Comparison of ENCODE assay signal across 9 cellular contexts in the genomic region with DNA sequence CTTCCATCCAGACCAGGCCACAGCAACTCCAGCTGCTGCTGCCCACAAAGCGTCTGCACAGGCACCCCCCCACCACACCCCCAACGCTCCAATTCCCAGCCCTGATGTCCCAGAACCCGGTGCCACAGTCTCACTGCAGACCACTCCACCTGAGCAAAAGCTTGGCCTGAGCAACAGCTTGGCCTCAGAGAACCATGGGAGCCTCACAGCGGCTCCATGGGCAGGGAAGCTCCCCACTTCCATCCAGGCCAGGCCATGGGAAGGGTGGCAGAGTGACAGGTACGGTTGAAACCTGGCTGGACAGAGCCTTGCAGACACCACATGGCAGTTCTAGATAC. TPM values are rescaled to one million over a fixed set of nuclear protein-coding genes. Genes with fewer than 3 reads are reported as not detected.
DNase-seq lines count a peak whose midpoint lies in the region; ATAC-seq, FAIRE-seq and TF ChIP-seq lines count a peak whose summit lies in the region.
"Had no signal": no experiment of that assay in that cellular context is flagged by ENCODE, and none has a peak within 500 bp of the region (broad histone marks: within the 10 kb centered on the region; RNA-seq: fewer than 3 reads in every experiment).

No MANE protein-coding gene starts in this region.

- 0% methylated on average over 1 of the region's 5 CpGs for WGBS in HepG2 (ENCODE audit: low lambda C conversion rate)

- in situ Hi-C loops in HepG2 (cut with HindIII; ENCODE audit: extremely low pct_ligation_motif_present, low pct_unique_long_range_greater_than_20kb) (no loop called here), ACHN (cut with HindIII; ENCODE audit: low pct_ligation_motif_present, low pct_unique_long_range_greater_than_20kb, low sequenced_read_pairs) (no loop called here)

- H3K36me3 ChIP-seq in HepG2 (replicated peaks in 1 of 2; ENCODE audit: control insufficient read depth in 1 of 2, insufficient read depth in 2 of 2, low read length in 2 of 2) = peaks cover 8 to 9% of the 10 kb centered on the region in 2 experiments; a peak in 4 of 5 replicates

- DNase-seq in DMS53 (lab: John Stamatoyannopoulos, UW) = peak; percentile 53
- no peak for DNase-seq in DMS53 treated with DMSO at 0.1 percent for 48 hours (lab: John Stamatoyannopoulos, UW; ENCODE audit: unreplicated experiment)
- DNase-seq in HepG2 (ENCODE audit: low spot score) = no peak
- DNase-seq in type B pancreatic cell (ENCODE audit: extremely low spot score, unreplicated experiment) = no peak
- DNase-seq in ACHN = no peak

- H4K20me1 ChIP-seq in HepG2 (ENCODE audit: insufficient read depth, low read length) = peaks cover 9% of the 10 kb centered on the region; the same call in 1 of the 2 replicates

- H3K9me3 ChIP-seq in HepG2 (ENCODE audit: low read length) = no peaks in the 10 kb centered on the region

- CTCF ChIA-PET in HepG2 (lab: Yijun Ruan, JAX; ENCODE audit: low intra/inter-chr PET ratio, low total read pairs) = interaction anchor here (1.2 to 2.3 kb wide), 2 partner anchors 18 to 32 kb away, joined by 9 to 10 read pairs; partner anchors contain the start of gene DENND6B

- no peak for TF ChIP-seq POLR2A in HepG2 (IDR thresholded peaks at IDR 0.05; ENCODE audit: insufficient read depth in 1 of 2, low read depth in 2 of 2, low read length in 2 of 2)

- H3K9ac ChIP-seq in HepG2 (ENCODE audit: insufficient read depth, low read depth, low read length) = peak overlapping the region; percentile 71

- no peaks in the 10 kb centered on the region for H3K9me3 Mint-ChIP-seq in type B pancreatic cell
- H3K9me3 Mint-ChIP-seq: T-helper 2 cell treated with Interferon-gamma antibody and Interleukin-4, amounts not matched to agents 5 μg/mL and 100 μg/mL, for 36 hours had no signal

- no peaks in the 10 kb centered on the region for H3K27me3 ChIP-seq in HepG2 (ENCODE audit: control insufficient read depth in 1 of 2, insufficient read depth in 2 of 2, low read length in 2 of 2)

- H3K36me3 Mint-ChIP-seq in type B pancreatic cell = no peaks in the 10 kb centered on the region

- TF ChIP-seq EP300 in HepG2 (IDR thresholded peaks at IDR 0.05; ENCODE audit: low read depth in 2 of 2, low read length in 2 of 2) = no peak
- no peak for TF ChIP-seq EP300 in HepG2 (CRISPR knock-in tag; IDR thresholded peaks at IDR 0.05; ENCODE audit: borderline replicate concordance)

- FAIRE-seq in HepG2 (lab: Jason Lieb, UNC) = no peak
- FAIRE-seq: GM18507 had no signal

- H3K27ac ChIP-seq in HepG2 (ENCODE audit: extremely low read length, insufficient read depth, low read length) = peak overlapping the region; percentile 94
- H3K27ac ChIP-seq: 22Rv1 had no signal

- no peak overlapping the region for H3K4me3 Mint-ChIP-seq in type B pancreatic cell
- H3K4me3 Mint-ChIP-seq: T-helper 2 cell treated with Interferon-gamma antibody and Interleukin-4, amounts not matched to agents 5 μg/mL and 100 μg/mL, for 36 hours had no signal

- TF ChIP-seq CTCF in HepG2 (CRISPR knock-in tag; IDR thresholded peaks at IDR 0.05) (no peak), type B pancreatic cell (conservative IDR thresholded peaks at IDR 0.05) (no peak)

- H3K27ac Mint-ChIP-seq in type B pancreatic cell = peak overlapping the region; percentile 85
- H3K27ac Mint-ChIP-seq: T-helper 2 cell treated with Interferon-gamma antibody and Interleukin-4, amounts not matched to agents 5 μg/mL and 100 μg/mL, for 36 hours had no signal

- H3K4me1 Mint-ChIP-seq in type B pancreatic cell (ENCODE audit: unreplicated experiment) = peaks cover 15% of the 10 kb centered on the region

- peak overlapping the region; percentile 79 for H3K4me2 ChIP-seq in HepG2 (ENCODE audit: low read depth, low read length)

- H3K4me1 ChIP-seq in HepG2 (ENCODE audit: insufficient read depth, low read length) = peaks cover 69% of the 10 kb centered on the region

- ATAC-seq in HepG2 = peak; percentile 9
- no peak for ATAC-seq in HG02884 (IDR thresholded peaks at IDR 0.05; ENCODE audit: unreplicated experiment)

- H3K79me2 ChIP-seq in HepG2 (ENCODE audit: insufficient read depth, low read length) = peaks cover 71% of the 10 kb centered on the region

- no peak overlapping the region for H2AFZ ChIP-seq in HepG2 (ENCODE audit: low read length)

- POLR2A ChIA-PET in HepG2 (lab: Yijun Ruan, JAX) = interaction anchor here (1.0 to 4.8 kb wide), 21 partner anchors 10 to 289 kb away, joined by 3 to 126 read pairs (median 6); partner anchors contain the start of genes CHKB, DENND6B, HDAC10 and MAPK12

- intact Hi-C loops in HepG2 (cut with micrococcal nuclease; ENCODE audit: unreplicated experiment) = loop anchor here (5.0 to 10.0 kb wide), 2 partner anchors 33 to 869 kb away; partner anchors contain the start of gene DENND6B

- peak overlapping the region in 2 of 3 experiments; percentile 73 to 74; a peak in 5 of 6 replicates for H3K4me3 ChIP-seq in HepG2 (replicated peaks in 1 of 3; ENCODE audit: insufficient read depth in 1 of 3, low read depth in 2 of 3, low read length in 3 of 3)

- BruUV-seq in HepG2 (replicated peaks; lab: Mats Ljungman, UMichigan) = no TSS peak

- no peaks in the 10 kb centered on the region for H3K27me3 Mint-ChIP-seq in type B pancreatic cell

- TF ChIP-seq RAD21 in HepG2 (CRISPR knock-in tag; IDR thresholded peaks at IDR 0.05) = no peak

RNA-seq across cellular contexts. Expression of gene PLXNB2, which starts 13.2 kb away (rescaled TPM):
- total RNA-seq in HepG2 (2016; rRNA removed; fragmentation: Illumina TruSeq; extraction: Trizol) (19.3 and 32.6 TPM in 2 replicates), type B pancreatic cell (ENCODE audit: low replicate concordance) (352 and 500 TPM in 2 replicates)
- 4.6 and 4.9 TPM in 2 replicates for total RNA-seq in HepG2 (2016; cell fraction: cytosol; rRNA removed; fragmentation: Illumina TruSeq; extraction: Trizol; ENCODE audit: low read depth)
- total RNA-seq in HepG2 (2016; cell fraction: insoluble cytoplasmic fraction; rRNA removed; fragmentation: Illumina TruSeq; extraction: Trizol) = 16.8 and 32.7 TPM in 2 replicates
- total RNA-seq in HepG2 (2016; cell fraction: membrane; rRNA removed; fragmentation: Illumina TruSeq; extraction: Trizol) = 13.7 and 15.6 TPM in 2 replicates
- total RNA-seq in HepG2 (2016; cell fraction: nucleus; rRNA removed; fragmentation: Illumina TruSeq; extraction: Trizol) = 43.2 and 57.8 TPM in 2 replicates
- polyA plus RNA-seq in HepG2 (2011; rRNA removed) = 68.9 and 79.4 TPM in 2 replicates
- 46.5 and 75.4 TPM in 2 replicates for polyA plus RNA-seq in HepG2 (2011; cell fraction: cytosol; rRNA removed)
- polyA plus RNA-seq in HepG2 (2011; cell fraction: nucleus; rRNA removed) = 265 and 413 TPM in 2 replicates
- polyA plus RNA-seq in HepG2 (2012) = 53.9 and 72.9 TPM in 2 replicates
- 5.5 and 6.2 TPM in 2 replicates for polyA plus RNA-seq in HepG2 (2016; cell fraction: cytosol; fragmentation: Illumina TruSeq; extraction: Trizol; ENCODE audit: low read depth)
- 16.2 and 23.0 TPM in 2 replicates for polyA plus RNA-seq in HepG2 (2016; cell fraction: insoluble cytoplasmic fraction; fragmentation: Illumina TruSeq; extraction: Trizol; ENCODE audit: low read depth)
- 10.1 and 11.9 TPM in 2 replicates for polyA plus RNA-seq in HepG2 (2016; cell fraction: membrane; fragmentation: Illumina TruSeq; extraction: Trizol; ENCODE audit: low read depth)
- polyA plus RNA-seq in HepG2 (2016; cell fraction: nucleus; fragmentation: Illumina TruSeq; extraction: Trizol; ENCODE audit: insufficient read depth, low read depth) = 148 and 155 TPM in 2 replicates
- 61.5 and 149 TPM in 2 replicates for polyA minus RNA-seq in HepG2 (2011; rRNA and poly(A)+ RNA removed; ENCODE audit: low replicate concordance)
- 76.6 and 89.8 TPM in 2 replicates for polyA minus RNA-seq in HepG2 (2011; cell fraction: cytosol; rRNA and poly(A)+ RNA removed)
- polyA minus RNA-seq in HepG2 (2011; cell fraction: nucleus; rRNA and poly(A)+ RNA removed) = 57.9 and 61.3 TPM in 2 replicates

RNA-seq across cellular contexts. Expression of gene MAPK11, which starts 24.1 kb away (rescaled TPM):
- 0.15 TPM in 1 of 2 replicates, not detected in the other for total RNA-seq in HepG2 (2016; rRNA removed; fragmentation: Illumina TruSeq; extraction: Trizol)
- not detected in 2 replicates for total RNA-seq in HepG2 (2016; cell fraction: cytosol; rRNA removed; fragmentation: Illumina TruSeq; extraction: Trizol; ENCODE audit: low read depth)
- 0.12 and 0.15 TPM in 2 replicates for total RNA-seq in HepG2 (2016; cell fraction: insoluble cytoplasmic fraction; rRNA removed; fragmentation: Illumina TruSeq; extraction: Trizol)
- 0.10 and 0.19 TPM in 2 replicates for total RNA-seq in HepG2 (2016; cell fraction: membrane; rRNA removed; fragmentation: Illumina TruSeq; extraction: Trizol)
- 0.28 TPM in 1 of 2 replicates, not detected in the other for total RNA-seq in HepG2 (2016; cell fraction: nucleus; rRNA removed; fragmentation: Illumina TruSeq; extraction: Trizol)
- polyA plus RNA-seq in HepG2 (2011; rRNA removed) = 0.17 and 0.46 TPM in 2 replicates
- 0.13 and 0.19 TPM in 2 replicates for polyA plus RNA-seq in HepG2 (2011; cell fraction: cytosol; rRNA removed)
- 1.9 TPM in 2 replicates for polyA plus RNA-seq in HepG2 (2011; cell fraction: nucleus; rRNA removed)
- polyA plus RNA-seq in HepG2 (2012) = 0.21 TPM in 1 of 2 replicates, not detected in the other
- polyA plus RNA-seq in HepG2 (2016; cell fraction: cytosol; fragmentation: Illumina TruSeq; extraction: Trizol; ENCODE audit: low read depth) = 0.05 and 0.07 TPM in 2 replicates
- 0.19 and 0.24 TPM in 2 replicates for polyA plus RNA-seq in HepG2 (2016; cell fraction: insoluble cytoplasmic fraction; fragmentation: Illumina TruSeq; extraction: Trizol; ENCODE audit: low read depth)
- 0.13 TPM in 1 of 2 replicates, not detected in the other for polyA plus RNA-seq in HepG2 (2016; cell fraction: membrane; fragmentation: Illumina TruSeq; extraction: Trizol; ENCODE audit: low read depth)
- polyA plus RNA-seq in HepG2 (2016; cell fraction: nucleus; fragmentation: Illumina TruSeq; extraction: Trizol; ENCODE audit: insufficient read depth, low read depth) = 0.25 and 0.37 TPM in 2 replicates
- 0.58 and 0.94 TPM in 2 replicates for polyA minus RNA-seq in HepG2 (2011; rRNA and poly(A)+ RNA removed; ENCODE audit: low replicate concordance)
- not detected in 2 replicates for polyA minus RNA-seq in HepG2 (2011; cell fraction: cytosol; rRNA and poly(A)+ RNA removed)
- polyA minus RNA-seq in HepG2 (2011; cell fraction: nucleus; rRNA and poly(A)+ RNA removed) = 0.13 TPM in 1 of 2 replicates, not detected in the other
- 4.0 and 7.4 TPM in 2 replicates for total RNA-seq in type B pancreatic cell (ENCODE audit: low replicate concordance)

RNA-seq across cellular contexts. Expression of gene DENND6B, which starts 32.5 kb away (rescaled TPM):
- total RNA-seq in HepG2 (2016; rRNA removed; fragmentation: Illumina TruSeq; extraction: Trizol) (0.84 and 0.95 TPM in 2 replicates), type B pancreatic cell (ENCODE audit: low replicate concordance) (22.1 and 25.6 TPM in 2 replicates)
- 0.30 and 0.44 TPM in 2 replicates for total RNA-seq in HepG2 (2016; cell fraction: cytosol; rRNA removed; fragmentation: Illumina TruSeq; extraction: Trizol; ENCODE audit: low read depth)
- total RNA-seq in HepG2 (2016; cell fraction: insoluble cytoplasmic fraction; rRNA removed; fragmentation: Illumina TruSeq; extraction: Trizol) = 0.22 and 0.65 TPM in 2 replicates
- total RNA-seq in HepG2 (2016; cell fraction: membrane; rRNA removed; fragmentation: Illumina TruSeq; extraction: Trizol) = 0.52 and 0.90 TPM in 2 replicates
- total RNA-seq in HepG2 (2016; cell fraction: nucleus; rRNA removed; fragmentation: Illumina TruSeq; extraction: Trizol) = 0.90 and 1.1 TPM in 2 replicates
- polyA plus RNA-seq in HepG2 (2011; rRNA removed) = 3.8 and 4.2 TPM in 2 replicates
- polyA plus RNA-seq in HepG2 (2011; cell fraction: cytosol; rRNA removed) = 1.8 TPM in 2 replicates
- 33.7 and 41.4 TPM in 2 replicates for polyA plus RNA-seq in HepG2 (2011; cell fraction: nucleus; rRNA removed)
- polyA plus RNA-seq in HepG2 (2012) = 2.5 and 2.6 TPM in 2 replicates
- 0.33 and 0.71 TPM in 2 replicates for polyA plus RNA-seq in HepG2 (2016; cell fraction: cytosol; fragmentation: Illumina TruSeq; extraction: Trizol; ENCODE audit: low read depth)
- polyA plus RNA-seq in HepG2 (2016; cell fraction: insoluble cytoplasmic fraction; fragmentation: Illumina TruSeq; extraction: Trizol; ENCODE audit: low read depth) = 0.74 and 0.86 TPM in 2 replicates
- 0.63 and 1.2 TPM in 2 replicates for polyA plus RNA-seq in HepG2 (2016; cell fraction: membrane; fragmentation: Illumina TruSeq; extraction: Trizol; ENCODE audit: low read depth)
- polyA plus RNA-seq in HepG2 (2016; cell fraction: nucleus; fragmentation: Illumina TruSeq; extraction: Trizol; ENCODE audit: insufficient read depth, low read depth) = 4.0 and 5.3 TPM in 2 replicates
- polyA minus RNA-seq in HepG2 (2011; rRNA and poly(A)+ RNA removed; ENCODE audit: low replicate concordance) = 0.58 and 2.9 TPM in 2 replicates
- 1.3 TPM in 2 replicates for polyA minus RNA-seq in HepG2 (2011; cell fraction: cytosol; rRNA and poly(A)+ RNA removed)
- 2.6 and 3.3 TPM in 2 replicates for polyA minus RNA-seq in HepG2 (2011; cell fraction: nucleus; rRNA and poly(A)+ RNA removed)

RNA-seq across cellular contexts. Expression of gene MAPK12, which starts 32.8 kb away (rescaled TPM):
- 15.0 and 23.3 TPM in 2 replicates for total RNA-seq in HepG2 (2016; rRNA removed; fragmentation: Illumina TruSeq; extraction: Trizol)
- 25.0 and 26.8 TPM in 2 replicates for total RNA-seq in HepG2 (2016; cell fraction: cytosol; rRNA removed; fragmentation: Illumina TruSeq; extraction: Trizol; ENCODE audit: low read depth)
- 15.4 and 25.6 TPM in 2 replicates for total RNA-seq in HepG2 (2016; cell fraction: insoluble cytoplasmic fraction; rRNA removed; fragmentation: Illumina TruSeq; extraction: Trizol)
- 43.0 and 45.2 TPM in 2 replicates for total RNA-seq in HepG2 (2016; cell fraction: membrane; rRNA removed; fragmentation: Illumina TruSeq; extraction: Trizol)
- 20.3 and 23.6 TPM in 2 replicates for total RNA-seq in HepG2 (2016; cell fraction: nucleus; rRNA removed; fragmentation: Illumina TruSeq; extraction: Trizol)
- 22.2 and 22.8 TPM in 2 replicates for polyA plus RNA-seq in HepG2 (2011; rRNA removed)
- polyA plus RNA-seq in HepG2 (2011; cell fraction: cytosol; rRNA removed) = 12.9 and 20.7 TPM in 2 replicates
- 115 and 151 TPM in 2 replicates for polyA plus RNA-seq in HepG2 (2011; cell fraction: nucleus; rRNA removed)
- polyA plus RNA-seq in HepG2 (2012) = 6.9 and 10.9 TPM in 2 replicates
- 27.8 and 28.1 TPM in 2 replicates for polyA plus RNA-seq in HepG2 (2016; cell fraction: cytosol; fragmentation: Illumina TruSeq; extraction: Trizol; ENCODE audit: low read depth)
- polyA plus RNA-seq in HepG2 (2016; cell fraction: insoluble cytoplasmic fraction; fragmentation: Illumina TruSeq; extraction: Trizol; ENCODE audit: low read depth) = 14.6 and 16.4 TPM in 2 replicates
- 37.0 and 38.8 TPM in 2 replicates for polyA plus RNA-seq in HepG2 (2016; cell fraction: membrane; fragmentation: Illumina TruSeq; extraction: Trizol; ENCODE audit: low read depth)
- 56.9 and 60.1 TPM in 2 replicates for polyA plus RNA-seq in HepG2 (2016; cell fraction: nucleus; fragmentation: Illumina TruSeq; extraction: Trizol; ENCODE audit: insufficient read depth, low read depth)
- polyA minus RNA-seq in HepG2 (2011; rRNA and poly(A)+ RNA removed; ENCODE audit: low replicate concordance) = 16.5 and 18.7 TPM in 2 replicates
- 5.1 and 9.2 TPM in 2 replicates for polyA minus RNA-seq in HepG2 (2011; cell fraction: cytosol; rRNA and poly(A)+ RNA removed)
- 25.6 and 25.8 TPM in 2 replicates for polyA minus RNA-seq in HepG2 (2011; cell fraction: nucleus; rRNA and poly(A)+ RNA removed)
- total RNA-seq in type B pancreatic cell (ENCODE audit: low replicate concordance) = 11.4 and 31.3 TPM in 2 replicates

RNA-seq across cellular contexts. Expression of gene HDAC10, which starts 43.2 kb away (rescaled TPM):
- total RNA-seq in HepG2 (2016; rRNA removed; fragmentation: Illumina TruSeq; extraction: Trizol) (4.0 and 13.9 TPM in 2 replicates), type B pancreatic cell (ENCODE audit: low replicate concordance) (29.5 and 37.1 TPM in 2 replicates)
- total RNA-seq in HepG2 (2016; cell fraction: cytosol; rRNA removed; fragmentation: Illumina TruSeq; extraction: Trizol; ENCODE audit: low read depth) = 7.1 and 8.7 TPM in 2 replicates
- 4.1 and 13.9 TPM in 2 replicates for total RNA-seq in HepG2 (2016; cell fraction: insoluble cytoplasmic fraction; rRNA removed; fragmentation: Illumina TruSeq; extraction: Trizol)
- total RNA-seq in HepG2 (2016; cell fraction: membrane; rRNA removed; fragmentation: Illumina TruSeq; extraction: Trizol) = 4.4 and 4.6 TPM in 2 replicates
- 23.1 and 23.7 TPM in 2 replicates for total RNA-seq in HepG2 (2016; cell fraction: nucleus; rRNA removed; fragmentation: Illumina TruSeq; extraction: Trizol)
- 14.9 and 19.7 TPM in 2 replicates for polyA plus RNA-seq in HepG2 (2011; rRNA removed)
- polyA plus RNA-seq in HepG2 (2011; cell fraction: cytosol; rRNA removed) = 1.8 and 3.9 TPM in 2 replicates
- 257 and 366 TPM in 2 replicates for polyA plus RNA-seq in HepG2 (2011; cell fraction: nucleus; rRNA removed)
- 15.0 and 23.8 TPM in 2 replicates for polyA plus RNA-seq in HepG2 (2012)
- 0.86 TPM in 2 replicates for polyA plus RNA-seq in HepG2 (2016; cell fraction: cytosol; fragmentation: Illumina TruSeq; extraction: Trizol; ENCODE audit: low read depth)
- 3.2 and 5.7 TPM in 2 replicates for polyA plus RNA-seq in HepG2 (2016; cell fraction: insoluble cytoplasmic fraction; fragmentation: Illumina TruSeq; extraction: Trizol; ENCODE audit: low read depth)
- polyA plus RNA-seq in HepG2 (2016; cell fraction: membrane; fragmentation: Illumina TruSeq; extraction: Trizol; ENCODE audit: low read depth) = 2.1 TPM in 2 replicates
- 72.4 and 82.8 TPM in 2 replicates for polyA plus RNA-seq in HepG2 (2016; cell fraction: nucleus; fragmentation: Illumina TruSeq; extraction: Trizol; ENCODE audit: insufficient read depth, low read depth)
- 7.7 and 20.9 TPM in 2 replicates for polyA minus RNA-seq in HepG2 (2011; rRNA and poly(A)+ RNA removed; ENCODE audit: low replicate concordance)
- polyA minus RNA-seq in HepG2 (2011; cell fraction: cytosol; rRNA and poly(A)+ RNA removed) = 3.9 and 4.2 TPM in 2 replicates
- polyA minus RNA-seq in HepG2 (2011; cell fraction: nucleus; rRNA and poly(A)+ RNA removed) = 34.9 and 37.9 TPM in 2 replicates

Comparison
In these comparisons a context has a peak if more than half of its experiments do, and no peak if none do; other contexts are left out.
1. RNA of gene DENND6B, which starts 32.5 kb away (total RNA-seq): 22.1 to 25.6 TPM in type B pancreatic cell; 0.22 to 1.1 TPM in HepG2; every median in the first group is over 10 times any median in the second.